8 cellular contexts compared by ENCODE assay signal in the genomic region with DNA sequence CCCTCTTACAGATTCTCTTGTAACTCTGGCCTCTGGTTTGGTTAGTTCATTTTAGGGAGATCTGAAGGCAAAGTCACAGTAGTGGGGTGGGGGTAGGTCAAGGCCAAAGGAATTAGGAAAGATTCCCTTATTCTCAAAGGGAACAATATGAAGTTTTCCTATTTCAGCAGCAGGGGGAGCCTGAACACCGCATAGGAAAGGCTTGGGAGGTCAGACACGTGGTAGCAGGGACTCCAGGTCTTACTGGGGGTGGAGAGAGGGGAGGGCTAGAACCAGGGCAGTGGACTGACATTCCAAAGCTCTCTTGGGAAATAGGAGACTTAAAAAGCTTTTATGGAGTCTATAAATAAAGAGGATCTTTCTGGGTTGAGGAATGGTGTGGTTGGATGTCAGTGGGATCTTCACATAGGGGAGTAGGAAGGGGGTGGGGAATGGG. TPM values are rescaled to one million over a fixed set of nuclear protein-coding genes. Genes with fewer than 3 reads are reported as not detected.
DNase-seq lines count a peak whose midpoint lies in the region; ATAC-seq and TF ChIP-seq lines count a peak whose summit lies in the region.

No MANE protein-coding gene starts in this region.

- peak overlapping the region; percentile 99 for H3K27ac Mint-ChIP-seq in activated naive CD8-positive, alpha-beta T cell

- ATAC-seq in upper lobe of right lung (peak; percentile 70), HG03095 (IDR thresholded peaks at IDR 0.05; ENCODE audit: unreplicated experiment) (no peak)

- H3K4me1 ChIP-seq in DOHH2 (ENCODE audit: control insufficient read depth, low read length), result peaks cover 33% of the 10 kb centered on the region
- H3K4me1 ChIP-seq in neutrophil (ENCODE audit: control insufficient read depth in 1 of 2, insufficient read depth in 1 of 2, low read depth in 1 of 2, low read length in 1 of 2), result peaks cover 42 to 44% of the 10 kb centered on the region in 2 experiments
- H3K4me1 ChIP-seq in upper lobe of right lung, result peaks cover 21% of the 10 kb centered on the region

- peaks cover 37% of the 10 kb centered on the region for H3K4me1 Mint-ChIP-seq in activated naive CD8-positive, alpha-beta T cell (ENCODE audit: low read depth)

- H3K27me3 ChIP-seq in DOHH2 (ENCODE audit: control insufficient read depth, low read length), result no peaks in the 10 kb centered on the region
- H3K27me3 ChIP-seq in MG63, result no peaks in the 10 kb centered on the region
- H3K27me3 ChIP-seq in neutrophil, result no peaks in the 10 kb centered on the region
- H3K27me3 ChIP-seq in upper lobe of right lung, result no peaks in the 10 kb centered on the region

- peak; percentile 82 for DNase-seq in MG63
- peak; percentile 85 to 88 for DNase-seq in SHP77 (lab: John Stamatoyannopoulos, UW)
- DNase-seq in globus pallidus (ENCODE audit: low spot score), result peak; percentile 71
- no peak for DNase-seq in upper lobe of right lung

- no peaks in the 10 kb centered on the region for H4K20me1 ChIP-seq in DOHH2 (ENCODE audit: control insufficient read depth, insufficient read depth, low read depth, low read length)

- H3K9me3 ChIP-seq in DOHH2 (ENCODE audit: control insufficient read depth, insufficient read depth, low read length) (no peaks in the 10 kb centered on the region), MG63 (no peaks in the 10 kb centered on the region; the same call in 1 of the 2 replicates), neutrophil (no peaks in the 10 kb centered on the region), upper lobe of right lung (no peaks in the 10 kb centered on the region)

- H3K4me2 ChIP-seq in DOHH2 (ENCODE audit: low read length), result peak overlapping the region; percentile 99

- TF ChIP-seq CTCF in DOHH2 (IDR thresholded peaks at IDR 0.05; ENCODE audit: low read depth, low read length, poor library complexity, severe bottlenecking) (peak; percentile 81), neutrophil (IDR thresholded peaks at IDR 0.05) (peak; percentile 80), upper lobe of right lung (IDR thresholded peaks at IDR 0.05) (peak; percentile 79)

- peak overlapping the region; percentile 97 for H3K4me3 Mint-ChIP-seq in activated naive CD8-positive, alpha-beta T cell

- peaks cover 42% of the 10 kb centered on the region for H3K79me2 ChIP-seq in DOHH2 (ENCODE audit: control insufficient read depth, low read length)

- no peaks in the 10 kb centered on the region for H3K27me3 Mint-ChIP-seq in activated naive CD8-positive, alpha-beta T cell

- intact Hi-C loops in upper lobe of right lung (cut with DNase I), result no loop called here

- H3K36me3 ChIP-seq in DOHH2 (ENCODE audit: control insufficient read depth, low read length), result peaks cover 42% of the 10 kb centered on the region
- peaks cover 33% of the 10 kb centered on the region for H3K36me3 ChIP-seq in MG63
- peaks cover 23% of the 10 kb centered on the region for H3K36me3 ChIP-seq in neutrophil
- peaks cover 23% of the 10 kb centered on the region for H3K36me3 ChIP-seq in upper lobe of right lung

- H3K9me3 Mint-ChIP-seq in activated naive CD8-positive, alpha-beta T cell (ENCODE audit: low read depth), result no peaks in the 10 kb centered on the region

- H3K36me3 Mint-ChIP-seq in activated naive CD8-positive, alpha-beta T cell, result peaks cover 11% of the 10 kb centered on the region

- H3K4me3 ChIP-seq in DOHH2 (ENCODE audit: low read length) (peak overlapping the region; percentile 82), MG63 (peak overlapping the region; percentile 85), neutrophil (ENCODE audit: low read depth in 1 of 2, low read length in 1 of 2) (peak overlapping the region; percentile 87 to 96), upper lobe of right lung (peak overlapping the region; percentile 62)

- peaks cover 41% of the 10 kb centered on the region for H3F3A ChIP-seq in DOHH2 (ENCODE audit: control insufficient read depth, insufficient read depth)

- H3K27ac ChIP-seq in DOHH2 (ENCODE audit: low read depth, low read length) (peak overlapping the region; percentile 80), neutrophil (peak overlapping the region; percentile 96), upper lobe of right lung (peak overlapping the region; percentile 97)

- H3K9me2 ChIP-seq in DOHH2 (replicated peaks; ENCODE audit: control insufficient read depth, low read length), result no peaks in the 10 kb centered on the region

RNA-seq across cellular contexts. Expression of gene ZC3H10, which starts 1.3 kb away (rescaled TPM):
- total RNA-seq in MG63 (2014; rRNA removed; shearing (Covaris generic); ENCODE audit: low replicate concordance), result 3.5 and 5.3 TPM in 2 replicates
- 8.4 TPM for total RNA-seq in upper lobe of right lung

RNA-seq across cellular contexts. Expression of gene RPL41, which starts 2.9 kb away (rescaled TPM):
- total RNA-seq in MG63 (2014; rRNA removed; shearing (Covaris generic); ENCODE audit: low replicate concordance), result 1,876 and 4,191 TPM in 2 replicates
- total RNA-seq in upper lobe of right lung, result 2,726 TPM

RNA-seq across cellular contexts. Expression of gene ESYT1, which starts 8.7 kb away (rescaled TPM):
- total RNA-seq in MG63 (2014; rRNA removed; shearing (Covaris generic); ENCODE audit: low replicate concordance), result 84.9 and 145 TPM in 2 replicates
- total RNA-seq in upper lobe of right lung, result 101 TPM

RNA-seq across cellular contexts. Expression of gene PA2G4, which starts 15.0 kb away (rescaled TPM):
- 329 and 467 TPM in 2 replicates for total RNA-seq in MG63 (2014; rRNA removed; shearing (Covaris generic); ENCODE audit: low replicate concordance)
- 71.4 TPM for total RNA-seq in upper lobe of right lung

RNA-seq across cellular contexts. Expression of gene MYL6B, which starts 33.0 kb away (rescaled TPM):
- total RNA-seq in MG63 (2014; rRNA removed; shearing (Covaris generic); ENCODE audit: low replicate concordance), result 65.7 and 123 TPM in 2 replicates
- 19.5 TPM for total RNA-seq in upper lobe of right lung
